Comparison of ENCODE assay signal across 18 cellular contexts in genomic region chr11:20208622-20209090, GRCh38. TPM values are rescaled to one million over a fixed set of nuclear protein-coding genes. Genes with fewer than 3 reads are reported as not detected.
A peak's percentile ranks its signal among the peaks of the same experiment; 100 is the strongest.
DNase-seq lines count a peak whose midpoint lies in the region; ATAC-seq and TF ChIP-seq lines count a peak whose summit lies in the region.
"Had no signal": no experiment of that assay in that cellular context is flagged by ENCODE, and none has a peak within 500 bp of the region (broad histone marks: within the 10 kb centered on the region; RNA-seq: fewer than 3 reads in every experiment).

No MANE protein-coding gene starts in this region.

- H3K27ac ChIP-seq in PC-9, result no peak overlapping the region

- no peak overlapping the region for H3K4me2 ChIP-seq in PC-9

- H3K27me3 ChIP-seq in iPS-15b (ENCODE audit: control insufficient read depth, insufficient read depth, low read length) (peaks cover 100% of the 10 kb centered on the region), PC-9 (ENCODE audit: insufficient read depth, low read depth) (peaks cover 77% of the 10 kb centered on the region)

- no peaks in the 10 kb centered on the region for H3F3A ChIP-seq in PC-9 (ENCODE audit: insufficient read depth, low read depth)

- ATAC-seq in WTC11, result peak; percentile 88

- H3K9me3 Mint-ChIP-seq in WTC11 (peaks cover 3% of the 10 kb centered on the region; the same call in 1 of the 2 replicates), nephron progenitor cell (peaks cover 11% of the 10 kb centered on the region)

- H3K4me3 Mint-ChIP-seq in WTC11 (peak overlapping the region; percentile 70), nephron progenitor cell (no peak overlapping the region)

- POLR2A ChIA-PET in WTC11 (lab: Charles Lee) (interaction anchor here (1.0 kb wide), 1 partner anchor 9 kb away, joined by 8 read pairs; no protein-coding TSS in a partner anchor), PC-9 (lab: Charles Lee; ENCODE audit: unreplicated experiment) (no interaction called here)

- CTCF ChIA-PET in WTC11 (lab: Charles Lee), result interaction anchor here (0.8 to 1.2 kb wide), 3 partner anchors 45 to 132 kb away, joined by 4 to 8 read pairs (median 5); no protein-coding TSS in a partner anchor
- CTCF ChIA-PET in PC-9 (lab: Charles Lee), result no interaction called here

- H3K4me1 ChIP-seq in ES-I3 (ENCODE audit: insufficient read depth, low read length) (no peaks in the 10 kb centered on the region), iPS-15b (ENCODE audit: control insufficient read depth, insufficient read depth, low read length) (peaks cover 9% of the 10 kb centered on the region), PC-9 (replicated peaks; ENCODE audit: insufficient read depth) (no peaks in the 10 kb centered on the region)

- no peak overlapping the region for H3K27ac Mint-ChIP-seq in WTC11
- no peak overlapping the region for H3K27ac Mint-ChIP-seq in nephron progenitor cell
- H3K27ac Mint-ChIP-seq: CD14-positive monocyte, IgD-negative memory B cell had no signal

- no peak for TF ChIP-seq CTCF in WTC11 (IDR thresholded peaks at IDR 0.05)
- TF ChIP-seq CTCF in nephron progenitor cell (IDR thresholded peaks at IDR 0.05), result no peak
- no peak for TF ChIP-seq CTCF in PC-9 (conservative IDR thresholded peaks at IDR 0.05)

- peaks cover 100% of the 10 kb centered on the region for H3K27me3 Mint-ChIP-seq in WTC11 (ENCODE audit: low read depth)
- H3K27me3 Mint-ChIP-seq in nephron progenitor cell (ENCODE audit: low read depth, poor library complexity), result peaks cover 54% of the 10 kb centered on the region

- no peaks in the 10 kb centered on the region for H4K20me1 ChIP-seq in PC-9 (ENCODE audit: insufficient read depth)

- no peaks in the 10 kb centered on the region for H3K36me3 ChIP-seq in ES-I3 (ENCODE audit: insufficient read depth, low read length)
- H3K36me3 ChIP-seq in iPS-15b (ENCODE audit: control insufficient read depth, insufficient read depth, low read length), result no peaks in the 10 kb centered on the region
- H3K36me3 ChIP-seq in PC-9 (ENCODE audit: low read depth), result no peaks in the 10 kb centered on the region

- no peaks in the 10 kb centered on the region for H3K79me2 ChIP-seq in PC-9 (ENCODE audit: low read depth)

- no peaks in the 10 kb centered on the region; the same call in 1 of the 2 replicates for H3K9me3 ChIP-seq in ES-I3 (ENCODE audit: control insufficient read depth, insufficient read depth, low read length)
- H3K9me3 ChIP-seq in iPS-15b (ENCODE audit: control insufficient read depth, insufficient read depth, low read length), result no peaks in the 10 kb centered on the region
- no peaks in the 10 kb centered on the region for H3K9me3 ChIP-seq in PC-9 (ENCODE audit: insufficient read depth, low read depth)

- no TSS peak for BruUV-seq in PC-9 (replicated peaks; lab: Mats Ljungman, UMichigan)

- H3K36me3 Mint-ChIP-seq in WTC11 (peaks cover 3% of the 10 kb centered on the region; the same call in 1 of the 2 replicates), nephron progenitor cell (ENCODE audit: low read depth) (no peaks in the 10 kb centered on the region)
- H3K36me3 Mint-ChIP-seq: CD14-positive monocyte, IgD-negative memory B cell had no signal

- H3K9me2 ChIP-seq in PC-9 (ENCODE audit: insufficient read depth), result no peaks in the 10 kb centered on the region

- DNase-seq in WTC11 (ENCODE audit: low spot score) (peak; percentile 55), nephron progenitor cell (peak; percentile 9), NCI-H526 (lab: John Stamatoyannopoulos, UW) (no peak), PC-9 (no peak), GOT3 (lab: John Stamatoyannopoulos, UW) (no peak), DMS53 (lab: John Stamatoyannopoulos, UW) (no peak)
- DNase-seq: 8988T, Karpas-422, NCI-H1417 treated with DMSO at 0.1 percent for 48 hours, NCI-H187 treated with DMSO at 0.1 percent for 48 hours, NCI-H2227 treated with DMSO at 0.1 percent for 48 hours, NCI-H510A treated with DMSO at 0.1 percent for 48 hours had no signal

- H3K4me3 ChIP-seq in iPS-15b (ENCODE audit: low read depth, low read length), result peak overlapping the region; percentile 42
- H3K4me3 ChIP-seq in PC-9, result no peak overlapping the region

- intact Hi-C loops in PC-9 (cut with micrococcal nuclease; ENCODE audit: unreplicated experiment), result no loop called here

- H3K4me1 Mint-ChIP-seq in WTC11, result peaks cover 27% of the 10 kb centered on the region
- peaks cover 12% of the 10 kb centered on the region for H3K4me1 Mint-ChIP-seq in nephron progenitor cell
- H3K4me1 Mint-ChIP-seq: CD14-positive monocyte had no signal

- H3K9ac ChIP-seq in ES-I3 (ENCODE audit: low read depth, low read length) (peak overlapping the region; percentile 20; the same call in 1 of the 2 replicates), iPS-15b (ENCODE audit: low read depth, low read length) (no peak overlapping the region)

- H2AFZ ChIP-seq in PC-9, result no peak overlapping the region

TF ChIP-seq in WTC11, 78 proteins besides CTCF, POLR2A, EP300 and RAD21:
- TF ChIP-seq NR2C2 (CRISPR knock-in tag; IDR thresholded peaks at IDR 0.05), result no peak
- no peak for TF ChIP-seq ZNF121 (CRISPR knock-in tag; IDR thresholded peaks at IDR 0.05)
- TF ChIP-seq ZNF219 (CRISPR knock-in tag; IDR thresholded peaks at IDR 0.05; ENCODE audit: borderline replicate concordance), result no peak
- no peak for TF ChIP-seq MXD4 (CRISPR knock-in tag; IDR thresholded peaks at IDR 0.05; ENCODE audit: borderline replicate concordance)
- TF ChIP-seq ZMAT4 (CRISPR knock-in tag; IDR thresholded peaks at IDR 0.05), result no peak
- TF ChIP-seq MAX (CRISPR knock-in tag; IDR thresholded peaks at IDR 0.05), result no peak
- no peak for TF ChIP-seq TEAD1 (CRISPR knock-in tag; IDR thresholded peaks at IDR 0.05)
- TF ChIP-seq CREM (CRISPR knock-in tag; IDR thresholded peaks at IDR 0.05), result no peak
- TF ChIP-seq ATF1 (CRISPR knock-in tag; IDR thresholded peaks at IDR 0.05), result no peak
TF ChIP-seq in WTC11: peak in this region for 0.

RNA-seq across cellular contexts. Expression of gene DBX1, which starts 48.4 kb away (rescaled TPM):
- total RNA-seq in WTC11 (2021), result 0.14 to 0.24 TPM (median 0.14 TPM) in 3 replicates
- not detected in 2 replicates for total RNA-seq in PC-9 (2021)
- total RNA-seq: HT-29, MCF 10A had no signal

Comparison
In these comparisons a context has a peak if more than half of its experiments do, and no peak if none do; other contexts are left out.
1. DNase-seq: peak in WTC11 (single experiment) and nephron progenitor cell (single experiment); none in NCI-H526 (0 of 2), PC-9 (0 of 2), GOT3 (single experiment) and DMS53 (single experiment).